In the genomic region with DNA sequence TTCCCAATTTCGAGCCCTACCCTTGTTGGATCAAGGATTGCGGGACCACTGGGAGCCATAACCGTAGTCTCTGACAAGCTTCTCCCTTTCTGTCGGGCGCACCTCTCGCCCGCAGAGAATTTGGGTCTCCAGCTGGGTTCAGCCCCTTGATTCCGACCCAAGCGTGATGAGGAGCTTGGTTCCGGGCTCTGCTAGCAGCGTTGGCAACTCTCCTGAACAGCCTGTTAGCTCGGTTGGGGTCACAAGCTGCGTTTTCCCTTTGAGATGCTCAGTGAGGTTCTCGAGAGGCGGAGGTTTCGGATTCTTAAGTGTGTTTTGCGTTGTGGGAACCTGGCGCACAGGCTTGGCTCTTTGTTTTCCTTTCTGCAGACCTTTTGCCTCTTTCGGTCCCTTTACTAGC, we compare ENCODE assay signal across 1 cellular context.
TF ChIP-seq lines count a peak whose summit lies in the region.

No MANE protein-coding gene starts in this region.

TF ChIP-seq in GM23338, 12 proteins besides CTCF, POLR2A, EP300 and RAD21 (continued from another document):
- TF ChIP-seq, protein P1, sequence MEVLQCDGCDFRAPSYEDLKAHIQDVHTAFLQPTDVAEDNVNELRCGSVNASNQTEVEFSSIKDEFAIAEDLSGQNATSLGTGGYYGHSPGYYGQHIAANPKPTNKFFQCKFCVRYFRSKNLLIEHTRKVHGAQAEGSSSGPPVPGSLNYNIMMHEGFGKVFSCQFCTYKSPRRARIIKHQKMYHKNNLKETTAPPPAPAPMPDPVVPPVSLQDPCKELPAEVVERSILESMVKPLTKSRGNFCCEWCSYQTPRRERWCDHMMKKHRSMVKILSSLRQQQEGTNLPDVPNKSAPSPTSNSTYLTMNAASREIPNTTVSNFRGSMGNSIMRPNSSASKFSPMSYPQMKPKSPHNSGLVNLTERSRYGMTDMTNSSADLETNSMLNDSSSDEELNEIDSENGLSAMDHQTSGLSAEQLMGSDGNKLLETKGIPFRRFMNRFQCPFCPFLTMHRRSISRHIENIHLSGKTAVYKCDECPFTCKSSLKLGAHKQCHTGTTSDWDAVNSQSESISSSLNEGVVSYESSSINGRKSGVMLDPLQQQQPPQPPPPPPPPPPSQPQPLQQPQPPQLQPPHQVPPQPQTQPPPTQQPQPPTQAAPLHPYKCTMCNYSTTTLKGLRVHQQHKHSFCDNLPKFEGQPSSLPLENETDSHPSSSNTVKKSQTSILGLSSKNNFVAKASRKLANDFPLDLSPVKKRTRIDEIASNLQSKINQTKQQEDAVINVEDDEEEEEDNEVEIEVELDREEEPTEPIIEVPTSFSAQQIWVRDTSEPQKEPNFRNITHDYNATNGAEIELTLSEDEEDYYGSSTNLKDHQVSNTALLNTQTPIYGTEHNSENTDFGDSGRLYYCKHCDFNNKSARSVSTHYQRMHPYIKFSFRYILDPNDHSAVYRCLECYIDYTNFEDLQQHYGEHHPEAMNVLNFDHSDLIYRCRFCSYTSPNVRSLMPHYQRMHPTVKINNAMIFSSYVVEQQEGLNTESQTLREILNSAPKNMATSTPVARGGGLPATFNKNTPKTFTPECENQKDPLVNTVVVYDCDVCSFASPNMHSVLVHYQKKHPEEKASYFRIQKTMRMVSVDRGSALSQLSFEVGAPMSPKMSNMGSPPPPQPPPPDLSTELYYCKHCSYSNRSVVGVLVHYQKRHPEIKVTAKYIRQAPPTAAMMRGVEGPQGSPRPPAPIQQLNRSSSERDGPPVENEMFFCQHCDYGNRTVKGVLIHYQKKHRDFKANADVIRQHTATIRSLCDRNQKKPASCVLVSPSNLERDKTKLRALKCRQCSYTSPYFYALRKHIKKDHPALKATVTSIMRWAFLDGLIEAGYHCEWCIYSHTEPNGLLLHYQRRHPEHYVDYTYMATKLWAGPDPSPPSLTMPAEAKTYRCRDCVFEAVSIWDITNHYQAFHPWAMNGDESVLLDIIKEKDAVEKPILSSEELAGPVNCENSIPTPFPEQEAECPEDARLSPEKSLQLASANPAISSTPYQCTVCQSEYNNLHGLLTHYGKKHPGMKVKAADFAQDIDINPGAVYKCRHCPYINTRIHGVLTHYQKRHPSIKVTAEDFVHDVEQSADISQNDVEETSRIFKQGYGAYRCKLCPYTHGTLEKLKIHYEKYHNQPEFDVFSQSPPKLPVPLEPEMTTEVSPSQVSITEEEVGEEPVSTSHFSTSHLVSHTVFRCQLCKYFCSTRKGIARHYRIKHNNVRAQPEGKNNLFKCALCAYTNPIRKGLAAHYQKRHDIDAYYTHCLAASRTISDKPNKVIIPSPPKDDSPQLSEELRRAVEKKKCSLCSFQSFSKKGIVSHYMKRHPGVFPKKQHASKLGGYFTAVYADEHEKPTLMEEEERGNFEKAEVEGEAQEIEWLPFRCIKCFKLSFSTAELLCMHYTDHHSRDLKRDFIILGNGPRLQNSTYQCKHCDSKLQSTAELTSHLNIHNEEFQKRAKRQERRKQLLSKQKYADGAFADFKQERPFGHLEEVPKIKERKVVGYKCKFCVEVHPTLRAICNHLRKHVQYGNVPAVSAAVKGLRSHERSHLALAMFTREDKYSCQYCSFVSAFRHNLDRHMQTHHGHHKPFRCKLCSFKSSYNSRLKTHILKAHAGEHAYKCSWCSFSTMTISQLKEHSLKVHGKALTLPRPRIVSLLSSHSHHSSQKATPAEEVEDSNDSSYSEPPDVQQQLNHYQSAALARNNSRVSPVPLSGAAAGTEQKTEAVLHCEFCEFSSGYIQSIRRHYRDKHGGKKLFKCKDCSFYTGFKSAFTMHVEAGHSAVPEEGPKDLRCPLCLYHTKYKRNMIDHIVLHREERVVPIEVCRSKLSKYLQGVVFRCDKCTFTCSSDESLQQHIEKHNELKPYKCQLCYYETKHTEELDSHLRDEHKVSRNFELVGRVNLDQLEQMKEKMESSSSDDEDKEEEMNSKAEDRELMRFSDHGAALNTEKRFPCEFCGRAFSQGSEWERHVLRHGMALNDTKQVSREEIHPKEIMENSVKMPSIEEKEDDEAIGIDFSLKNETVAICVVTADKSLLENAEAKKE (CRISPR knock-in tag; IDR thresholded peaks at IDR 0.05) = no peak
- TF ChIP-seq EZH2 (IDR thresholded peaks at IDR 0.05; ENCODE audit: low read depth, unreplicated experiment) (no peak), ZNF331 (CRISPR knock-in tag; IDR thresholded peaks at IDR 0.05; ENCODE audit: low read depth) (no peak), CREB1 (CRISPR knock-in tag; IDR thresholded peaks at IDR 0.05; ENCODE audit: low read depth) (no peak), POLR2AphosphoS5 (IDR thresholded peaks at IDR 0.05; ENCODE audit: low read depth) (no peak), ZNF114 (CRISPR knock-in tag; IDR thresholded peaks at IDR 0.05) (no peak)
- TF ChIP-seq, protein P2, sequence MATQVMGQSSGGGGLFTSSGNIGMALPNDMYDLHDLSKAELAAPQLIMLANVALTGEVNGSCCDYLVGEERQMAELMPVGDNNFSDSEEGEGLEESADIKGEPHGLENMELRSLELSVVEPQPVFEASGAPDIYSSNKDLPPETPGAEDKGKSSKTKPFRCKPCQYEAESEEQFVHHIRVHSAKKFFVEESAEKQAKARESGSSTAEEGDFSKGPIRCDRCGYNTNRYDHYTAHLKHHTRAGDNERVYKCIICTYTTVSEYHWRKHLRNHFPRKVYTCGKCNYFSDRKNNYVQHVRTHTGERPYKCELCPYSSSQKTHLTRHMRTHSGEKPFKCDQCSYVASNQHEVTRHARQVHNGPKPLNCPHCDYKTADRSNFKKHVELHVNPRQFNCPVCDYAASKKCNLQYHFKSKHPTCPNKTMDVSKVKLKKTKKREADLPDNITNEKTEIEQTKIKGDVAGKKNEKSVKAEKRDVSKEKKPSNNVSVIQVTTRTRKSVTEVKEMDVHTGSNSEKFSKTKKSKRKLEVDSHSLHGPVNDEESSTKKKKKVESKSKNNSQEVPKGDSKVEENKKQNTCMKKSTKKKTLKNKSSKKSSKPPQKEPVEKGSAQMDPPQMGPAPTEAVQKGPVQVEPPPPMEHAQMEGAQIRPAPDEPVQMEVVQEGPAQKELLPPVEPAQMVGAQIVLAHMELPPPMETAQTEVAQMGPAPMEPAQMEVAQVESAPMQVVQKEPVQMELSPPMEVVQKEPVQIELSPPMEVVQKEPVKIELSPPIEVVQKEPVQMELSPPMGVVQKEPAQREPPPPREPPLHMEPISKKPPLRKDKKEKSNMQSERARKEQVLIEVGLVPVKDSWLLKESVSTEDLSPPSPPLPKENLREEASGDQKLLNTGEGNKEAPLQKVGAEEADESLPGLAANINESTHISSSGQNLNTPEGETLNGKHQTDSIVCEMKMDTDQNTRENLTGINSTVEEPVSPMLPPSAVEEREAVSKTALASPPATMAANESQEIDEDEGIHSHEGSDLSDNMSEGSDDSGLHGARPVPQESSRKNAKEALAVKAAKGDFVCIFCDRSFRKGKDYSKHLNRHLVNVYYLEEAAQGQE (IDR thresholded peaks at IDR 0.05; ENCODE audit: unreplicated experiment) = no peak
TF ChIP-seq in GM23338: peak in this region for 0.
